Comparison of ENCODE assay signal across 15 cellular contexts in the genomic region with DNA sequence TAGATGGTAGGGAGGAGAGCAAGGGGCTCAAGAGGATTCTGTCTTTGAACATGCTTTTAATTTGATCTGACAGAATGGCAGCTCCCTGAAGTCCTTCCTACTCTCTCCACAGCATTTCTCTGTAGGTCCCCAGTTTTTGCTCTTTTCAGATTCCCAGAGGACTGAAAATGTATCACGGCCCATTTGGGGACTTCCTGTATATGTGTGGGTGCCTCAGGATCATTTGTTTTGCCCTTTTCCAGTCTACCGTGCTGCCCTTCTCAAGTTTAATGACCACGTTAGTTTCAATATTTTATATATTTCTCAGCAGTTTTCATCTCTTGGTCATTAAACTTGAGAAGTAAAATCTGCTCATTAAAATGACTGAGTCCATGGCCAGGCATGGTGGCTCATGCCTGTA. TPM values are rescaled to one million over a fixed set of nuclear protein-coding genes. Genes with fewer than 3 reads are reported as not detected.
DNase-seq lines count a peak whose midpoint lies in the region; ATAC-seq and TF ChIP-seq lines count a peak whose summit lies in the region.
"Had no signal": no experiment of that assay in that cellular context is flagged by ENCODE, and none has a peak within 500 bp of the region (broad histone marks: within the 10 kb centered on the region; RNA-seq: fewer than 3 reads in every experiment).

No MANE protein-coding gene starts in this region.

- CTCF ChIA-PET in activated naive CD4-positive, alpha-beta T cell treated with anti-CD3 and anti-CD28 coated beads, Interleukin-2, amount 10 ng/mL, durations not matched to agents 7 days and 5 days (lab: Charles Lee) = interaction anchor here (0.6 to 3.0 kb wide), 2 partner anchors 84 to 86 kb away, joined by 3 to 9 read pairs; no protein-coding TSS in a partner anchor
- CTCF ChIA-PET in RWPE1 (lab: Yijun Ruan, JAX) = no interaction called here

- H3K4me1 Mint-ChIP-seq in activated naive CD4-positive, alpha-beta T cell treated with anti-CD3 and anti-CD28 coated beads, Interleukin-2, amount 10 ng/mL, durations not matched to agents 7 days and 5 days = peaks cover 60% of the 10 kb centered on the region

- H3K27ac ChIP-seq in SU-DHL-6 (ENCODE audit: low read depth, low read length) (no peak overlapping the region), gastroesophageal sphincter (peak overlapping the region in 3 of 4 donors; percentile 51 to 99 (median 93)), thoracic aorta (peak overlapping the region in 1 of 2 donors; percentile 92), RWPE1 (no peak overlapping the region)
- H3K27ac ChIP-seq: cardiac muscle cell, PC-9 had no signal

- H3K9ac ChIP-seq in SU-DHL-6 (ENCODE audit: low read length) = peak overlapping the region; percentile 8; the same call in 1 of the 2 replicates

- H3K36me3 Mint-ChIP-seq in activated naive CD4-positive, alpha-beta T cell treated with anti-CD3 and anti-CD28 coated beads, Interleukin-2, amount 10 ng/mL, durations not matched to agents 7 days and 5 days = peaks cover 23% of the 10 kb centered on the region

- H3K36me3 ChIP-seq in SU-DHL-6 (ENCODE audit: low read length) = no peaks in the 10 kb centered on the region
- H3K36me3 ChIP-seq in gastroesophageal sphincter = no peaks in the 10 kb centered on the region
- H3K36me3 ChIP-seq in thoracic aorta = no peaks in the 10 kb centered on the region
- H3K36me3 ChIP-seq: cardiac muscle cell had no signal

- no peak for ATAC-seq in gastroesophageal sphincter
- ATAC-seq in thoracic aorta (ENCODE audit: insufficient number of reproducible peaks, low FRiP score, low read depth) = no peak
- ATAC-seq: HepG2 had no signal

- TF ChIP-seq CTCF in SU-DHL-6 (IDR thresholded peaks at IDR 0.05; ENCODE audit: insufficient read depth, low read length, poor library complexity, severe bottlenecking) (no peak), gastroesophageal sphincter (IDR thresholded peaks at IDR 0.05) (no peak), thoracic aorta (IDR thresholded peaks at IDR 0.05) (no peak), RWPE1 (conservative IDR thresholded peaks at IDR 0.05; ENCODE audit: low read depth) (no peak)

- H3K27ac Mint-ChIP-seq in activated naive CD4-positive, alpha-beta T cell treated with anti-CD3 and anti-CD28 coated beads, Interleukin-2, amount 10 ng/mL, durations not matched to agents 7 days and 5 days = peak overlapping the region; percentile 92

- peaks cover 8% of the 10 kb centered on the region for H3K27me3 Mint-ChIP-seq in activated naive CD4-positive, alpha-beta T cell treated with anti-CD3 and anti-CD28 coated beads, Interleukin-2, amount 10 ng/mL, durations not matched to agents 7 days and 5 days

- no peak for DNase-seq in activated naive CD4-positive, alpha-beta T cell treated with anti-CD3 and anti-CD28 coated beads, Interleukin-2, amount 10 ng/mL, durations not matched to agents 7 days and 5 days
- DNase-seq in activated naive CD4-positive, alpha-beta T cell treated with anti-CD3 and anti-CD28 coated beads, Interleukin-2, amount 50 U/mL, for 16 hours = no peak
- DNase-seq in thoracic aorta (ENCODE audit: low spot score) (no peak), RWPE1 (ENCODE audit: low spot score) (no peak), DMS79 (lab: John Stamatoyannopoulos, UW) (no peak), NCI-H345 treated with DMSO at 0.1 percent for 48 hours (lab: John Stamatoyannopoulos, UW; ENCODE audit: unreplicated experiment) (no peak)
- DNase-seq: foreskin melanocyte, mammary epithelial cell, NCI-H1105, NCI-H446, PC-9 had no signal

- no peaks in the 10 kb centered on the region for H4K20me1 ChIP-seq in SU-DHL-6 (ENCODE audit: low read depth, low read length)

- no peak overlapping the region for H2AFZ ChIP-seq in SU-DHL-6 (ENCODE audit: low read depth, low read length, severe bottlenecking)
- H2AFZ ChIP-seq: PC-9 had no signal

- peak overlapping the region; percentile 61 for H3K4me3 ChIP-seq in SU-DHL-6 (ENCODE audit: insufficient read depth, low read length, poor library complexity, severe bottlenecking)
- H3K4me3 ChIP-seq in gastroesophageal sphincter = peak overlapping the region in 1 of 2 donors; percentile 83
- H3K4me3 ChIP-seq in thoracic aorta = peak overlapping the region; percentile 88
- H3K4me3 ChIP-seq: cardiac muscle cell, PC-9 had no signal

- H3K9me3 ChIP-seq in SU-DHL-6 (ENCODE audit: insufficient read depth, low read length) (no peaks in the 10 kb centered on the region), gastroesophageal sphincter (no peaks in the 10 kb centered on the region), thoracic aorta (no peaks in the 10 kb centered on the region)

- H3F3A ChIP-seq in SU-DHL-6 (ENCODE audit: insufficient read depth) = peaks cover 14% of the 10 kb centered on the region

- POLR2A ChIA-PET in RWPE1 (lab: Yijun Ruan, JAX; ENCODE audit: low non-redundant PET) = no interaction called here

- no peaks in the 10 kb centered on the region for H3K9me2 ChIP-seq in SU-DHL-6 (replicated peaks; ENCODE audit: insufficient read depth, low read length)

- H3K4me3 Mint-ChIP-seq in activated naive CD4-positive, alpha-beta T cell treated with anti-CD3 and anti-CD28 coated beads, Interleukin-2, amount 10 ng/mL, durations not matched to agents 7 days and 5 days = peak overlapping the region; percentile 88

- H3K4me1 ChIP-seq in gastroesophageal sphincter = peaks cover 0 to 86% (median 7%) of the 10 kb centered on the region in 3 donors
- peaks cover 16 to 55% of the 10 kb centered on the region in 2 donors for H3K4me1 ChIP-seq in thoracic aorta (ENCODE audit: control insufficient read depth in 1 of 2, low read depth in 2 of 2)

- no peaks in the 10 kb centered on the region for H3K79me2 ChIP-seq in SU-DHL-6 (ENCODE audit: insufficient read depth, low read length)

- no peaks in the 10 kb centered on the region for H3K27me3 ChIP-seq in SU-DHL-6 (ENCODE audit: low read length)
- H3K27me3 ChIP-seq in gastroesophageal sphincter = no peaks in the 10 kb centered on the region
- H3K27me3 ChIP-seq in thoracic aorta (replicated peaks; ENCODE audit: insufficient read depth) = no peaks in the 10 kb centered on the region

- TF ChIP-seq POLR2A in gastroesophageal sphincter (IDR thresholded peaks at IDR 0.05) = no peak

- H3K4me2 ChIP-seq in SU-DHL-6 (ENCODE audit: low read depth, low read length, poor library complexity, severe bottlenecking) = peak overlapping the region; percentile 87

- 72 to 89% methylated on average over 3 of the region's 3 CpGs for WGBS in gastroesophageal sphincter (ENCODE audit: low coverage in 1 of 2), 2 donors

- TF ChIP-seq EP300 in gastroesophageal sphincter (IDR thresholded peaks at IDR 0.05) = no peak

- H3K9me3 Mint-ChIP-seq in activated naive CD4-positive, alpha-beta T cell treated with anti-CD3 and anti-CD28 coated beads, Interleukin-2, amount 10 ng/mL, durations not matched to agents 7 days and 5 days = no peaks in the 10 kb centered on the region

RNA-seq across cellular contexts. Expression of a gene that starts 2.3 kb away (rescaled TPM):
- total RNA-seq in gastroesophageal sphincter = 100 to 1,000 TPM; 190 to 279 (median 241) TPM
- 100 to 1,000 TPM; 152 to 206 TPM for total RNA-seq in thoracic aorta

Comparison
In these comparisons a context has a peak if more than half of its experiments do, and no peak if none do; other contexts are left out.
1. H3K27ac ChIP-seq: peak in gastroesophageal sphincter (3 of 4); none in SU-DHL-6 (single experiment) and RWPE1 (single experiment).